Comparison of ENCODE assay signal across 8 cellular contexts in the genomic region with DNA sequence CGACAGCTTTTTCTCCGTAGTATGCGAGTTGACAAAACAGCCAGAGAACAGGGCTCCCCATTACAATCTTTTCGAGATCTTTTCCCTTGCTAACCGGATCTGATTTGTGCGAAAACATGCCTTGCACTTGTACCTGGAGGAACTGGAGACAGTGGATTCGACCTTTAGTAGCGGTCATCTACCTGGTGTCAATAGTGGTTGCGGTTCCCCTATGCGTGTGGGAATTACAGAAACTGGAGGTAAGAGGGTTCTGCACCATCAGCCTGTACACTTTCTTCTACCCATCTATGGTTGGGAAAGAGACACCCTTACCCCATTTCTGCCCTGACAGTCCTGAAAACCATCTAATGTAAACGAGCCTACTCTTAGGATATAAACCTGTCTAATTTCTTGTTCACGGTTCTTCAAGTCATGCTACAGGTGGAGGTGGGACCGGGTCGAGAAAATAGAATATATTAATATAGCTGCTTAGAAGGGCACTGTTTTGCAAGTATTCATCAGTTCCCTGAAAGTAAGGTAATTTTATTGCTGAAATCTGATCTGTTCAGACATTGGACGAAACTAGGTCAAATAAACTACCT. TPM values are rescaled to one million over a fixed set of nuclear protein-coding genes. Genes with fewer than 3 reads are reported as not detected.
A peak's percentile ranks its signal among the peaks of the same experiment; 100 is the strongest.
DNase-seq lines count a peak whose midpoint lies in the region; ATAC-seq, FAIRE-seq and TF ChIP-seq lines count a peak whose summit lies in the region.

No MANE protein-coding gene starts in this region.

- POLR2A ChIA-PET in A549 (lab: Yijun Ruan, JAX) = interaction anchor here (1.1 to 1.7 kb wide), 4 partner anchors 8 to 114 kb away, joined by 4 to 9 read pairs (median 5); a partner anchor contains a TSS
- POLR2A ChIA-PET in K562 (lab: Yijun Ruan, JAX) = interaction anchor here (0.9 to 1.2 kb wide), 3 partner anchors 11 to 120 kb away, joined by 3 to 5 read pairs (median 3); no protein-coding TSS in a partner anchor

- WGBS in A549 (ENCODE audit: missing lambda C conversion rate) = 1% methylated on average over 15 of the region's 15 CpGs
- under 1% methylated on average over 15 of the region's 15 CpGs for WGBS in K562 (ENCODE audit: insufficient coverage, low coverage, missing lambda C conversion rate)
- WGBS in lung, 2 donors = 6 to 8% methylated on average over 15 of the region's 15 CpGs

- TF ChIP-seq RAD21 in A549 (conservative IDR thresholded peaks at IDR 0.05 in 1 of 2, IDR thresholded peaks at IDR 0.05 in 1 of 2) (no peak), K562 (CRISPR knock-in tag; conservative IDR thresholded peaks at IDR 0.05 in 1 of 2, IDR thresholded peaks at IDR 0.05 in 1 of 2) (no peak)

- ATAC-seq in A549 (peak; percentile 19 to 32; a peak in 4 of 6 replicates), GM19324 (IDR thresholded peaks at IDR 0.05; ENCODE audit: low FRiP score, unreplicated experiment) (peak; percentile 5), HG03432 (IDR thresholded peaks at IDR 0.05; ENCODE audit: unreplicated experiment) (peak; percentile 9), K562 (peak; percentile 34), lung (ENCODE audit: insufficient read depth, low FRiP score) (no peak)

- H3K36me3 ChIP-seq in K562 (ENCODE audit: control insufficient read depth, insufficient read depth, low read length) (peaks cover 25% of the 10 kb centered on the region; the same call in 2 of the 3 replicates), lung (ENCODE audit: control insufficient read depth in 2 of 2, insufficient read depth in 2 of 2, low read length in 2 of 2) (peaks cover 4 to 7% of the 10 kb centered on the region in 2 donors), vagina (no peaks in the 10 kb centered on the region)

- TF ChIP-seq EP300 in A549 (IDR thresholded peaks at IDR 0.05) (no peak), K562 (IDR thresholded peaks at IDR 0.05; ENCODE audit: low read length) (no peak)

- TF ChIP-seq CTCF in A549 (IDR thresholded peaks at IDR 0.05) (no peak), K562 (IDR thresholded peaks at IDR 0.05 in 2 of 3, conservative IDR thresholded peaks at IDR 0.05 in 1 of 3; ENCODE audit: insufficient read depth in 2 of 3, low read depth in 1 of 3, low read length in 3 of 3) (no peak), lung (IDR thresholded peaks at IDR 0.05; ENCODE audit: control extremely low read depth, extremely low read depth) (no peak), vagina (IDR thresholded peaks at IDR 0.05) (no peak)

- no peaks in the 10 kb centered on the region for H3K9me1 ChIP-seq in K562 (ENCODE audit: control insufficient read depth, insufficient read depth, low read length)

- H2AFZ ChIP-seq in K562 (ENCODE audit: low read depth, low read length) = peak overlapping the region; percentile 97

- CTCF ChIA-PET in A549 (lab: Yijun Ruan, JAX) (interaction anchor here (1.5 to 3.8 kb wide), 3 partner anchors 245 to 599 kb away, joined by 3 to 16 read pairs (median 5); no protein-coding TSS in a partner anchor), K562 (lab: Yijun Ruan, JAX; ENCODE audit: low intra/inter-chr PET ratio) (no interaction called here)

- TF ChIP-seq POLR2A in A549 (IDR thresholded peaks at IDR 0.05; ENCODE audit: low read length) = no peak
- no peak for TF ChIP-seq POLR2A in K562 (conservative IDR thresholded peaks at IDR 0.05)
- TF ChIP-seq POLR2A in vagina (IDR thresholded peaks at IDR 0.05) = no peak

- H3K4me1 ChIP-seq in A549 = peaks cover 5% of the 10 kb centered on the region; the same call in 1 of the 3 replicates
- peaks cover 0 to 14% of the 10 kb centered on the region in 2 experiments; a peak in 2 of 5 replicates for H3K4me1 ChIP-seq in K562 (replicated peaks in 1 of 2; ENCODE audit: control insufficient read depth in 2 of 2, insufficient read depth in 2 of 2, low read length in 2 of 2)
- peaks cover 2 to 17% of the 10 kb centered on the region in 2 donors for H3K4me1 ChIP-seq in lung (ENCODE audit: control insufficient read depth in 2 of 2, insufficient read depth in 2 of 2, low read length in 2 of 2)
- H3K4me1 ChIP-seq in vagina = peaks cover 40% of the 10 kb centered on the region

- in situ Hi-C loops in K562 (cut with MboI) = no loop called here

- H3K4me3 ChIP-seq in A549 (peak overlapping the region; percentile 89), K562 (peak overlapping the region; percentile 72), lung (peak overlapping the region; percentile 91), vagina (peak overlapping the region; percentile 57 to 90)

- intact Hi-C loops in K562 (cut with micrococcal nuclease) (loop anchor here (10.0 kb wide), 1 partner anchor 1093 kb away; a partner anchor contains a TSS), vagina (cut with DNase I) (no loop called here)

- FAIRE-seq in A549 (lab: Jason Lieb, UNC) = no peak
- peak; percentile 67 for FAIRE-seq in K562 (lab: Jason Lieb, UNC)

- H3K27ac ChIP-seq in A549 = peak overlapping the region; percentile 87 to 90
- peak overlapping the region; percentile 82 for H3K27ac ChIP-seq in K562 (ENCODE audit: extremely low read depth, low read depth, low read length)
- peak overlapping the region; percentile 85 to 93 for H3K27ac ChIP-seq in lung (ENCODE audit: low read depth in 1 of 2, low read length in 1 of 2)
- H3K27ac ChIP-seq in vagina = peak overlapping the region; percentile 71

- H3K27me3 ChIP-seq in K562 (ENCODE audit: control insufficient read depth in 2 of 2, insufficient read depth in 2 of 2, low read length in 2 of 2) (no peaks in the 10 kb centered on the region), lung (ENCODE audit: control insufficient read depth, insufficient read depth) (no peaks in the 10 kb centered on the region), vagina (no peaks in the 10 kb centered on the region)

- BruUV-seq in K562 (replicated peaks; lab: Mats Ljungman, UMichigan) = no TSS peak

- H3K9ac ChIP-seq in K562 (ENCODE audit: insufficient read depth in 1 of 2, low read depth in 2 of 2, low read length in 2 of 2) = peak overlapping the region; percentile 82 to 98

- peaks cover 43% of the 10 kb centered on the region for H3K79me2 ChIP-seq in K562 (ENCODE audit: control insufficient read depth, insufficient read depth, low read length)

- H3K4me2 ChIP-seq in A549 = peak overlapping the region; percentile 96
- H3K4me2 ChIP-seq in K562 (ENCODE audit: insufficient read depth, low read length) = peak overlapping the region; percentile 94

- H3K9me3 ChIP-seq in A549 = no peaks in the 10 kb centered on the region
- H3K9me3 ChIP-seq in K562 (replicated peaks; ENCODE audit: control insufficient read depth, insufficient read depth, low read depth, low read length) = no peaks in the 10 kb centered on the region
- no peaks in the 10 kb centered on the region for H3K9me3 ChIP-seq in lung (ENCODE audit: control insufficient read depth in 2 of 2, insufficient read depth in 1 of 2, low read length in 1 of 2)
- no peaks in the 10 kb centered on the region for H3K9me3 ChIP-seq in vagina

- H4K20me1 ChIP-seq in K562 (replicated peaks; ENCODE audit: control insufficient read depth, insufficient read depth, low read length) = 0 out of 2 replicates have a peak, but pooled peaks cover 6% of the 10 kb centered on the region

- peak in 1 of 2 experiments; percentile 9 for DNase-seq in A549 (ENCODE audit: low read depth in 1 of 2, low spot score in 1 of 2)
- DNase-seq in K562 (ENCODE audit: extremely low read depth in 1 of 4, low spot score in 3 of 4) = no peak
- no peak for DNase-seq in lung (ENCODE audit: low spot score)
- DNase-seq in vagina (ENCODE audit: extremely low spot score in 2 of 2) = no peak
- no peak for DNase-seq in AG08396 (ENCODE audit: low spot score)
- DNase-seq in putamen (ENCODE audit: low spot score) = no peak

TF ChIP-seq in A549, 52 proteins besides CTCF, POLR2A, EP300 and RAD21 (continues in another document):
- TF ChIP-seq, protein P1, sequence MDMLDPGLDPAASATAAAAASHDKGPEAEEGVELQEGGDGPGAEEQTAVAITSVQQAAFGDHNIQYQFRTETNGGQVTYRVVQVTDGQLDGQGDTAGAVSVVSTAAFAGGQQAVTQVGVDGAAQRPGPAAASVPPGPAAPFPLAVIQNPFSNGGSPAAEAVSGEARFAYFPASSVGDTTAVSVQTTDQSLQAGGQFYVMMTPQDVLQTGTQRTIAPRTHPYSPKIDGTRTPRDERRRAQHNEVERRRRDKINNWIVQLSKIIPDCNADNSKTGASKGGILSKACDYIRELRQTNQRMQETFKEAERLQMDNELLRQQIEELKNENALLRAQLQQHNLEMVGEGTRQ (IDR thresholded peaks at IDR 0.05) = no peak

TF ChIP-seq in K562, 482 proteins besides CTCF, POLR2A, EP300 and RAD21 (continues in another document):
- TF ChIP-seq CREM (IDR thresholded peaks at IDR 0.05; ENCODE audit: low read depth) (no peak), ZC3H11A (IDR thresholded peaks at IDR 0.05; ENCODE audit: low read depth, low read length) (no peak)

RNA-seq across cellular contexts. Expression of a gene that starts 0.7 kb away (rescaled TPM):
- polyA plus RNA-seq in A549 (2011; rRNA removed) = 25.2 and 30.5 TPM in 2 replicates
- 6.1 and 7.6 TPM in 2 replicates for polyA plus RNA-seq in A549 (2012; cell fraction: cytosol; rRNA removed)
- 3.4 and 5.1 TPM in 2 replicates for polyA plus RNA-seq in A549 (2012; cell fraction: nucleus; rRNA removed)
- polyA plus RNA-seq in A549 (2017; fragmentation: RNase III; extraction: RNeasy Plus Mini Kit Qiagen cat#74134 plus additional on column Dnase treatment) = 17.4 to 17.6 TPM (median 17.6 TPM) in 3 replicates
- polyA minus RNA-seq in A549 (2011; rRNA and poly(A)+ RNA removed) = 28.0 and 30.5 TPM in 2 replicates
- 23.6 and 25.2 TPM in 2 replicates for total RNA-seq in K562 (2011; cell fraction: chromatin; rRNA removed; ENCODE audit: low replicate concordance)
- 14.2 and 16.7 TPM in 2 replicates for total RNA-seq in K562 (2011; cell fraction: nucleolus; rRNA removed)
- total RNA-seq in K562 (2011; cell fraction: nucleoplasm; rRNA removed) = 21.8 and 26.3 TPM in 2 replicates
- 11.8 and 14.2 TPM in 2 replicates for total RNA-seq in K562 (2014; rRNA removed)
- total RNA-seq in K562 (2014; rRNA removed; fragmentation: Illumina TruSeq; extraction: Trizol) = 19.7 and 20.1 TPM in 2 replicates
- total RNA-seq in K562 (2015; rRNA removed; fragmentation: Illumina TruSeq; extraction: Trizol) = 19.8 and 20.6 TPM in 2 replicates
- total RNA-seq in K562 (2021) = 18.2 and 20.9 TPM in 2 replicates
- polyA plus RNA-seq in K562 (2011; rRNA removed) = 18.6 and 20.2 TPM in 2 replicates
- polyA plus RNA-seq in K562 (2011; cell fraction: cytosol; rRNA removed) = 4.1 and 6.2 TPM in 2 replicates
- polyA plus RNA-seq in K562 (2011; cell fraction: nucleus; rRNA removed) = 6.3 and 8.0 TPM in 2 replicates
- polyA plus RNA-seq in K562 (2012) = 13.6 and 13.9 TPM in 2 replicates
- 20.3 and 24.2 TPM in 2 replicates for polyA plus RNA-seq in K562 (2014; fragmentation: Illumina TruSeq; extraction: Trizol)
- polyA plus RNA-seq in K562 (2014; fragmentation: Nextera tagmentation; extraction: Ambion mirVana) = 1 to 10 TPM; 3.9 to 4.8 TPM
- polyA plus RNA-seq in K562 (2014; rRNA removed) = 8.0 and 10.5 TPM in 2 replicates
- 17.4 and 28.0 TPM in 2 replicates for polyA minus RNA-seq in K562 (2011; rRNA and poly(A)+ RNA removed)
- polyA minus RNA-seq in K562 (2011; cell fraction: cytosol; rRNA and poly(A)+ RNA removed) = 11.4 and 15.8 TPM in 2 replicates
- 7.5 and 14.6 TPM in 2 replicates for polyA minus RNA-seq in K562 (2011; cell fraction: nucleus; rRNA and poly(A)+ RNA removed)
- 10 to 100 TPM; 31.2 to 33.7 TPM for total RNA-seq in lung
- 10 to 100 TPM in 1 of 2 donors, 1 to 10 TPM in 1; 4.3 to 16.3 TPM for polyA plus RNA-seq in lung
- total RNA-seq in vagina = 25.0 TPM
